In the genomic region with DNA sequence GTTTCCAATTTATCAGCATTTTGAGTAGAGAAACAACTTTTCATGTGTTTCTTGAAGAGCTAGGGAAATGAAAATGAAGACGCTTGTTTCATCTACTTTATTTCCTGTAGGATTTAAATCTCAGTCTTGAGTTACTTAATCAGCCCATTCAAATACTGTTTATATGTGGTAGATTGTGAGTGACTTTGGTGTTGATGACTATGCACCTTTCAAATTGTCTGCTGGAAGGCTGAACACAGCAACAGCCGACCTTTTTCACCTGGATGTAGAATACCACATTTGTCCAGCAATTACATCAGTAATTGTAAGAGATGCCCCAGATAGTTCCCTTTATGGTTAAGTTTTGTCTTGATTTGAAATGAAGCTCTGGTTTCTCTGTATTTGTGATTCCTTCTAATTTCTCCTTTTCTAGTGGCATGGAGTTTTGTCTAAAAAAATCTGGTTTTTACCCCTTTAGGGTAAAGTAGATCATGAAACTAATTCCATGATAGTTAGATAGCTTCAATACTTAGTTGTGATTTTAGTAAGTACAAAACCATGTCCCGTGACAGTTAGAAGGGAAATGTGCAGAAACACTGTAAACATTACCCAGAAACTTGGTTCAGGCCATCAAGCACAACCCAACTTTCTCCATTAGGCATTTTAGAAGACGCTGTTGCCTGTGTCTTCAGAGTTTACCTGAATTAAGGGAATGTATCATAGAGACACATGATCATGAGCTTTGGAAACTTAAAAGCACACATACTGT, we compare ENCODE assay signal across 13 cellular contexts.
A peak's percentile ranks its signal among the peaks of the same experiment; 100 is the strongest.
DNase-seq lines count a peak whose midpoint lies in the region; ATAC-seq lines count a peak whose summit lies in the region.
"Had no signal": no experiment of that assay in that cellular context is flagged by ENCODE, and none has a peak within 500 bp of the region (broad histone marks: within the 10 kb centered on the region; RNA-seq: fewer than 3 reads in every experiment).

No MANE protein-coding gene starts in this region.

- peak; percentile 36 for ATAC-seq in GM19351 (IDR thresholded peaks at IDR 0.05; ENCODE audit: unreplicated experiment)
- peak; percentile 44 for ATAC-seq in HG02610 (IDR thresholded peaks at IDR 0.05; ENCODE audit: unreplicated experiment)
- ATAC-seq in HG03439 (IDR thresholded peaks at IDR 0.05; ENCODE audit: unreplicated experiment) = peak; percentile 36

- H3K27ac ChIP-seq in rectal smooth muscle tissue (ENCODE audit: low read depth, low read length) = peak overlapping the region; percentile 52
- H3K27ac ChIP-seq: SK-N-MC had no signal

- no peak overlapping the region for H3K9ac ChIP-seq in rectal smooth muscle tissue (ENCODE audit: low read length)

- no peaks in the 10 kb centered on the region for H3K27me3 ChIP-seq in rectal smooth muscle tissue (ENCODE audit: control insufficient read depth, insufficient read depth, low read length)

- DNase-seq in mucosa of gallbladder (ENCODE audit: low spot score) (no peak), DMS 273 treated with DMSO at 0.1 percent for 48 hours (lab: John Stamatoyannopoulos, UW) (no peak)
- no peak for DNase-seq in NK-92 treated with Interleukin-12 subunit alpha and Interleukin-12 subunit beta, amount 100 ng/mL, for 24 hours (lab: John Stamatoyannopoulos, UW)
- no peak for DNase-seq in stimulated activated CD4-positive, alpha-beta T cell treated with anti-CD3 and anti-CD28 coated beads, Interleukin-15, amount 100 ng/mL, for 24 hours
- DNase-seq: activated naive CD8-positive, alpha-beta T cell treated with anti-CD3 and anti-CD28 coated beads for 36 hours; KBM-7; mucosa of descending colon; NCI-H2227 treated with DMSO at 0.1 percent for 48 hours had no signal

- no peak overlapping the region for H3K4me3 ChIP-seq in rectal smooth muscle tissue (ENCODE audit: low read length)
- H3K4me3 ChIP-seq: mucosa of descending colon, SK-N-MC had no signal

- no peaks in the 10 kb centered on the region for H3K4me1 ChIP-seq in rectal smooth muscle tissue (ENCODE audit: control insufficient read depth, insufficient read depth, low read length)

- no peaks in the 10 kb centered on the region for H3K36me3 ChIP-seq in rectal smooth muscle tissue (ENCODE audit: control insufficient read depth, insufficient read depth, low read length)
